In genomic region chr3:105688821-105689220, GRCh38 we compare ENCODE assay signal across 13 cellular contexts.
A peak's percentile ranks its signal among the peaks of the same experiment; 100 is the strongest.
DNase-seq lines count a peak whose midpoint lies in the region; ATAC-seq, FAIRE-seq and TF ChIP-seq lines count a peak whose summit lies in the region.
"Had no signal": no experiment of that assay in that cellular context is flagged by ENCODE, and none has a peak within 500 bp of the region (broad histone marks: within the 10 kb centered on the region; RNA-seq: fewer than 3 reads in every experiment).

No MANE protein-coding gene starts in this region.

- H3K27me3 Mint-ChIP-seq in T-cell, result no peaks in the 10 kb centered on the region
- H3K27me3 Mint-ChIP-seq: progenitor cell of endocrine pancreas; stimulated activated naive CD8-positive, alpha-beta T cell treated with anti-CD3 and anti-CD28 coated beads, Interleukin-15, Interleukin-2, amounts not matched to agents 100 ng/mL and 50 ng/mL, for 24 hours had no signal

- POLR2A ChIA-PET in A549 (lab: Yijun Ruan, JAX), result no interaction called here
- POLR2A ChIA-PET in T-cell (lab: Charles Lee), result interaction anchor here in 1 of 2 donors (0.9 kb wide), 1 partner anchor 180 kb away, joined by 3 read pairs; the partner anchor contains the start of gene CBLB

- H3K36me3 Mint-ChIP-seq in T-cell, result peaks cover 40% of the 10 kb centered on the region

- peak overlapping the region; percentile 66 for H3K4me2 ChIP-seq in A549
- H3K4me2 ChIP-seq: GM23338 had no signal

- WGBS in A549 (ENCODE audit: missing lambda C conversion rate), result 5% methylated on average over 1 of the region's 1 CpG
- WGBS in gastroesophageal sphincter (ENCODE audit: low coverage in 1 of 2), 2 donors, result 91 to 93% methylated on average over 1 of the region's 1 CpG

- H3K4me1 Mint-ChIP-seq in T-cell, result peaks cover 35 to 42% (median 41%) of the 10 kb centered on the region in 3 donors

- FAIRE-seq in A549 (lab: Jason Lieb, UNC), result no peak

- no peak for TF ChIP-seq POLR2A in A549 (IDR thresholded peaks at IDR 0.05; ENCODE audit: low read length)
- TF ChIP-seq POLR2A in gastroesophageal sphincter (IDR thresholded peaks at IDR 0.05), result no peak

- H3K27ac ChIP-seq in A549 (peak overlapping the region; percentile 45 to 58; a peak in 3 of 6 replicates), gastroesophageal sphincter (no peak overlapping the region)

- TF ChIP-seq EP300 in A549 (IDR thresholded peaks at IDR 0.05), result no peak
- no peak for TF ChIP-seq EP300 in gastroesophageal sphincter (IDR thresholded peaks at IDR 0.05)

- DNase-seq in A549 (ENCODE audit: low read depth in 1 of 2, low spot score in 1 of 2) (peak; percentile 1 to 76), DMS53 treated with DMSO at 0.1 percent for 48 hours (lab: John Stamatoyannopoulos, UW; ENCODE audit: unreplicated experiment) (peak; percentile 84), T-cell (no peak), iris pigment epithelial cell (ENCODE audit: low read depth) (peak; percentile 19)
- DNase-seq in activated effector memory CD4-positive, alpha-beta T cell treated with Interleukin-2 at 50 U/mL for 16 hours, result no peak
- DNase-seq: amniotic stem cell, SW 1271 had no signal

- TF ChIP-seq CTCF in A549 (IDR thresholded peaks at IDR 0.05), result no peak
- no peak for TF ChIP-seq CTCF in gastroesophageal sphincter (IDR thresholded peaks at IDR 0.05)

- H3K9me3 ChIP-seq in A549 (no peaks in the 10 kb centered on the region), gastroesophageal sphincter (no peaks in the 10 kb centered on the region)

- ATAC-seq in A549, result peak; percentile 73 to 97; a peak in 4 of 6 replicates
- no peak for ATAC-seq in T-cell (replicated peaks in 1 of 4)
- ATAC-seq in gastroesophageal sphincter, result no peak
- no peak for ATAC-seq in HG02623 (IDR thresholded peaks at IDR 0.05; ENCODE audit: unreplicated experiment)
- ATAC-seq in GM21423 (IDR thresholded peaks at IDR 0.05; ENCODE audit: unreplicated experiment), result no peak
- ATAC-seq: GM23338 had no signal

- peak overlapping the region; percentile 53 to 83 for H3K27ac Mint-ChIP-seq in T-cell
- H3K27ac Mint-ChIP-seq: GM23338; progenitor cell of endocrine pancreas; stimulated activated naive CD8-positive, alpha-beta T cell treated with anti-CD3 and anti-CD28 coated beads, Interleukin-15, Interleukin-2, amounts not matched to agents 100 ng/mL and 50 ng/mL, for 24 hours had no signal

- no peaks in the 10 kb centered on the region for H3K9me3 Mint-ChIP-seq in T-cell
- H3K9me3 Mint-ChIP-seq: GM23338; stimulated activated naive CD8-positive, alpha-beta T cell treated with anti-CD3 and anti-CD28 coated beads, Interleukin-15, Interleukin-2, amounts not matched to agents 100 ng/mL and 50 ng/mL, for 24 hours had no signal

- no peak; a peak in 1 of 5 replicates for TF ChIP-seq RAD21 in A549 (conservative IDR thresholded peaks at IDR 0.05 in 1 of 2, IDR thresholded peaks at IDR 0.05 in 1 of 2)

- H3K4me1 ChIP-seq in A549, result peaks cover 33% of the 10 kb centered on the region
- no peaks in the 10 kb centered on the region for H3K4me1 ChIP-seq in gastroesophageal sphincter

- no peaks in the 10 kb centered on the region for H3K27me3 ChIP-seq in gastroesophageal sphincter

- H3K4me3 ChIP-seq in A549, result no peak overlapping the region
- no peak overlapping the region for H3K4me3 ChIP-seq in gastroesophageal sphincter
- H3K4me3 ChIP-seq: GM23338 had no signal

- H3K36me3 ChIP-seq in gastroesophageal sphincter, result peaks cover 0 to 27% of the 10 kb centered on the region in 2 donors

- no peak overlapping the region for H3K4me3 Mint-ChIP-seq in T-cell
- H3K4me3 Mint-ChIP-seq: GM23338; stimulated activated naive CD8-positive, alpha-beta T cell treated with anti-CD3 and anti-CD28 coated beads, Interleukin-15, Interleukin-2, amounts not matched to agents 100 ng/mL and 50 ng/mL, for 24 hours had no signal

- CTCF ChIA-PET in A549 (lab: Yijun Ruan, JAX), result interaction anchor here (1.1 to 1.5 kb wide), 2 partner anchors 9 to 921 kb away, joined by 6 to 10 read pairs; no protein-coding TSS in a partner anchor
- CTCF ChIA-PET in T-cell (lab: Charles Lee), result interaction anchor here (0.6 to 1.4 kb wide), 9 partner anchors 9 to 921 kb away, joined by 3 to 9 read pairs (median 4); no protein-coding TSS in a partner anchor

TF ChIP-seq in A549, 52 proteins besides CTCF, POLR2A, EP300 and RAD21:
- no peak for TF ChIP-seq HOXA7 (CRISPR knock-in tag; IDR thresholded peaks at IDR 0.05)
- TF ChIP-seq GATA3 (IDR thresholded peaks at IDR 0.05; ENCODE audit: borderline replicate concordance), result peak; percentile 36; the same call in 1 of the 2 replicates
- TF ChIP-seq SMC3 (IDR thresholded peaks at IDR 0.05), result peak; percentile 14; the same call in 1 of the 3 replicates
- no peak for TF ChIP-seq FOSB (CRISPR knock-in tag; IDR thresholded peaks at IDR 0.05)
TF ChIP-seq in A549: peak in this region for 2.

Comparison
In these comparisons a context has a peak if more than half of its experiments do, and no peak if none do; other contexts are left out.
1. ATAC-seq: peak in A549 (2 of 2); none in T-cell (0 of 4), gastroesophageal sphincter (single experiment), HG02623 (single experiment) and GM21423 (single experiment).
2. DNase-seq: peak in A549 (2 of 2), DMS53 treated with DMSO at 0.1 percent for 48 hours (single experiment) and iris pigment epithelial cell (single experiment); none in T-cell (0 of 34) and activated effector memory CD4-positive, alpha-beta T cell treated with Interleukin-2 at 50 U/mL for 16 hours (single experiment).
3. H3K27ac ChIP-seq: peak in A549 (2 of 2); none in gastroesophageal sphincter (0 of 4).